8 cellular contexts compared by ENCODE assay signal in genomic region chr2:241686322-241686648, GRCh38.
DNase-seq lines count a peak whose midpoint lies in the region; ATAC-seq lines count a peak whose summit lies in the region.

No MANE protein-coding gene starts in this region.

- no peaks in the 10 kb centered on the region for H3K27me3 Mint-ChIP-seq in activated naive CD4-positive, alpha-beta T cell treated with anti-CD3 and anti-CD28 coated beads, Interleukin-2, amount 50 U/mL, for 24 hours
- no peaks in the 10 kb centered on the region for H3K27me3 Mint-ChIP-seq in stimulated activated naive CD8-positive, alpha-beta T cell treated with anti-CD3 and anti-CD28 coated beads, Interleukin-15, amount 100 ng/mL, for 72 hours

- H3K9me3 ChIP-seq in iPS-18c (ENCODE audit: control insufficient read depth, insufficient read depth, low read length), result no peaks in the 10 kb centered on the region

- H3K27ac Mint-ChIP-seq in activated naive CD4-positive, alpha-beta T cell treated with anti-CD3 and anti-CD28 coated beads, Interleukin-2, amount 50 U/mL, for 24 hours, result peak overlapping the region; percentile 87
- peak overlapping the region; percentile 90 to 98 for H3K27ac Mint-ChIP-seq in stimulated activated naive CD8-positive, alpha-beta T cell treated with anti-CD3 and anti-CD28 coated beads, Interleukin-15, amount 100 ng/mL, for 72 hours

- H3K9me3 Mint-ChIP-seq in activated naive CD4-positive, alpha-beta T cell treated with anti-CD3 and anti-CD28 coated beads, Interleukin-2, amount 50 U/mL, for 24 hours, result no peaks in the 10 kb centered on the region
- H3K9me3 Mint-ChIP-seq in stimulated activated naive CD8-positive, alpha-beta T cell treated with anti-CD3 and anti-CD28 coated beads, Interleukin-15, amount 100 ng/mL, for 72 hours, result no peaks in the 10 kb centered on the region

- H3K4me3 Mint-ChIP-seq in activated naive CD4-positive, alpha-beta T cell treated with anti-CD3 and anti-CD28 coated beads, Interleukin-2, amount 50 U/mL, for 24 hours, result peak overlapping the region; percentile 95
- peak overlapping the region; percentile 97 to 98 for H3K4me3 Mint-ChIP-seq in stimulated activated naive CD8-positive, alpha-beta T cell treated with anti-CD3 and anti-CD28 coated beads, Interleukin-15, amount 100 ng/mL, for 72 hours

- DNase-seq in stimulated activated naive CD8-positive, alpha-beta T cell treated with anti-CD3 and anti-CD28 coated beads, Interleukin-15, amount 100 ng/mL, for 72 hours, result no peak
- DNase-seq in NCI-H1048 (lab: John Stamatoyannopoulos, UW) (no peak), SW480 (ENCODE audit: low spot score) (no peak)
- DNase-seq in activated CD8-positive, alpha-beta memory T cell treated with anti-CD3 and anti-CD28 coated beads for 24 hours, result no peak

- ATAC-seq in GM19043 (IDR thresholded peaks at IDR 0.05; ENCODE audit: low read depth, unreplicated experiment) (peak; percentile 6), HG03095 (IDR thresholded peaks at IDR 0.05; ENCODE audit: unreplicated experiment) (peak; percentile 3)
- ATAC-seq in stimulated activated naive CD8-positive, alpha-beta T cell treated with anti-CD3 and anti-CD28 coated beads, Interleukin-15, amount 100 ng/mL, for 72 hours, result peak; percentile 25

- peaks cover 3% of the 10 kb centered on the region for H3K36me3 Mint-ChIP-seq in activated naive CD4-positive, alpha-beta T cell treated with anti-CD3 and anti-CD28 coated beads, Interleukin-2, amount 50 U/mL, for 24 hours

- H3K4me3 ChIP-seq in iPS-18c (ENCODE audit: insufficient read depth, low read depth, low read length), result peak overlapping the region; percentile 96

- H3K4me1 Mint-ChIP-seq in activated naive CD4-positive, alpha-beta T cell treated with anti-CD3 and anti-CD28 coated beads, Interleukin-2, amount 50 U/mL, for 24 hours, result peaks cover 36% of the 10 kb centered on the region
- peaks cover 56% of the 10 kb centered on the region for H3K4me1 Mint-ChIP-seq in stimulated activated naive CD8-positive, alpha-beta T cell treated with anti-CD3 and anti-CD28 coated beads, Interleukin-15, amount 100 ng/mL, for 72 hours
